20 cellular contexts compared by ENCODE assay signal in the genomic region with DNA sequence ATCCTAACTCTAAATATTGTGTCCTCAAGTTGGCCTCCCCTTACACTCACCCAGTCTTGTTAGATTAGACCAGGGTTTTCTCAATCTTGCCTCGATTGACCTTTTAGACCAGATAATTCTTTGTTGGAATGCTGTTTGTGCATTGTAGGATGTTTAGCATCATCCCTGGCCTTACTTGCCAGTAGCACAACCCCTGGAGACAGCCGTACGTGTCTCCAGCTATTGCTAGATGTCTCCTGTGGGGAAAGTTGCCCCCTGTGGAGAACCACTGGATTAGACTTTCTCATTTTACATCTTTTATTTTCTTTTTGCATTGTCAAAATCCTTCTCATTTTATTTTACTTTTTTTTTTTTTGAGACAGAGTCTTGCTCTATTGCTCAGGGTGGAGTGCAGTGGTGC. TPM values are rescaled to one million over a fixed set of nuclear protein-coding genes. Genes with fewer than 3 reads are reported as not detected.
A peak's percentile ranks its signal among the peaks of the same experiment; 100 is the strongest.
DNase-seq lines count a peak whose midpoint lies in the region; ATAC-seq lines count a peak whose summit lies in the region.
"Had no signal": no experiment of that assay in that cellular context is flagged by ENCODE, and none has a peak within 500 bp of the region (broad histone marks: within the 10 kb centered on the region; RNA-seq: fewer than 3 reads in every experiment).

No MANE protein-coding gene starts in this region.

- H3K4me1 Mint-ChIP-seq in activated T-cell treated with anti-CD3 and anti-CD28 coated beads, Interleukin-2, amount 50 U/mL, for 4 hours (ENCODE audit: low read depth): peaks cover 22% of the 10 kb centered on the region
- peaks cover 24% of the 10 kb centered on the region for H3K4me1 Mint-ChIP-seq in activated CD4-positive, alpha-beta memory T cell treated with anti-CD3 and anti-CD28 coated beads for 36 hours (ENCODE audit: low read depth)
- H3K4me1 Mint-ChIP-seq in immature natural killer cell: peaks cover 31 to 41% of the 10 kb centered on the region in 2 donors
- H3K4me1 Mint-ChIP-seq in stimulated activated memory B cell treated with anti-CD40 and anti-IgM and Interleukin-4, amounts not matched to agents 10 μg/mL and 1 μg/mL and 100 μg/mL, for 72 hours: peaks cover 62% of the 10 kb centered on the region

- no peaks in the 10 kb centered on the region for H3K9me3 Mint-ChIP-seq in activated T-cell treated with anti-CD3 and anti-CD28 coated beads, Interleukin-2, amount 50 U/mL, for 4 hours
- no peaks in the 10 kb centered on the region for H3K9me3 Mint-ChIP-seq in activated CD4-positive, alpha-beta memory T cell treated with anti-CD3 and anti-CD28 coated beads for 36 hours
- no peaks in the 10 kb centered on the region for H3K9me3 Mint-ChIP-seq in immature natural killer cell
- no peaks in the 10 kb centered on the region for H3K9me3 Mint-ChIP-seq in stimulated activated memory B cell treated with anti-CD40 and anti-IgM and Interleukin-4, amounts not matched to agents 10 μg/mL and 1 μg/mL and 100 μg/mL, for 72 hours
- H3K9me3 Mint-ChIP-seq: central memory CD8-positive, alpha-beta T cell had no signal

- no peak for ATAC-seq in activated T-cell treated with anti-CD3 and anti-CD28 coated beads, Interleukin-2, amount 50 U/mL, for 4 hours
- ATAC-seq in stimulated activated memory B cell treated with anti-CD40 and anti-IgM and Interleukin-4, amounts not matched to agents 10 μg/mL and 1 μg/mL and 100 μg/mL, for 72 hours: no peak
- ATAC-seq: HCT116, left colon, mucosa of descending colon, Panc1, SK-N-SH treated with all-trans-retinoic acid at 6 μM for 48 hours had no signal

- intact Hi-C loops in activated CD4-positive, alpha-beta memory T cell treated with anti-CD3 and anti-CD28 coated beads for 36 hours (cut with micrococcal nuclease): loop anchor here (5.0 kb wide), 1 partner anchor 92 kb away; a partner anchor contains a TSS

- CTCF ChIA-PET in activated CD4-positive, alpha-beta memory T cell treated with anti-CD3 and anti-CD28 coated beads for 36 hours (lab: Charles Lee): interaction anchor here (1.0 to 4.7 kb wide), 5 partner anchors 8 to 84 kb away, joined by 3 to 65 read pairs (median 24); a partner anchor contains a TSS

- no peak for DNase-seq in activated T-cell treated with anti-CD3 and anti-CD28 coated beads, Interleukin-2, amount 50 U/mL, for 4 hours
- DNase-seq in activated T-cell treated with anti-CD3 and anti-CD28 coated beads, Interleukin-2, amount 50 U/mL, for 48 hours: no peak
- no peak for DNase-seq in activated CD4-positive, alpha-beta memory T cell treated with anti-CD3 and anti-CD28 coated beads for 36 hours
- no peak for DNase-seq in immature natural killer cell
- DNase-seq in GM19238 (ENCODE audit: insufficient read length, low spot score): no peak
- no peak for DNase-seq in stimulated activated CD4-positive, alpha-beta T cell treated with anti-CD3 and anti-CD28 coated beads, Interleukin-12 subunit alpha, Interleukin-12 subunit beta, amount 100 ng/mL, for 4 hours
- no peak for DNase-seq in AG20443 (ENCODE audit: low spot score)
- DNase-seq: ACHN; adrenal gland; GDM1; left colon; mucosa of descending colon; NCI-H1436; spleen; stimulated activated naive CD4-positive, alpha-beta T cell treated with Interleukin-2 at 50 U/mL for 16 hours had no signal

- no peaks in the 10 kb centered on the region for H3K27me3 Mint-ChIP-seq in activated T-cell treated with anti-CD3 and anti-CD28 coated beads, Interleukin-2, amount 50 U/mL, for 4 hours (ENCODE audit: low read depth)
- H3K27me3 Mint-ChIP-seq in activated CD4-positive, alpha-beta memory T cell treated with anti-CD3 and anti-CD28 coated beads for 36 hours: no peaks in the 10 kb centered on the region
- H3K27me3 Mint-ChIP-seq in immature natural killer cell (ENCODE audit: low read depth in 3 of 3): peaks cover 0 to 10% (median 5%) of the 10 kb centered on the region in 3 donors
- H3K27me3 Mint-ChIP-seq in stimulated activated memory B cell treated with anti-CD40 and anti-IgM and Interleukin-4, amounts not matched to agents 10 μg/mL and 1 μg/mL and 100 μg/mL, for 72 hours: no peaks in the 10 kb centered on the region
- H3K27me3 Mint-ChIP-seq: central memory CD8-positive, alpha-beta T cell had no signal

- H3K36me3 Mint-ChIP-seq in activated T-cell treated with anti-CD3 and anti-CD28 coated beads, Interleukin-2, amount 50 U/mL, for 4 hours (ENCODE audit: insufficient read depth): peaks cover 3% of the 10 kb centered on the region
- H3K36me3 Mint-ChIP-seq in activated CD4-positive, alpha-beta memory T cell treated with anti-CD3 and anti-CD28 coated beads for 36 hours: peaks cover 22% of the 10 kb centered on the region
- H3K36me3 Mint-ChIP-seq in immature natural killer cell: no peaks in the 10 kb centered on the region
- peaks cover 38% of the 10 kb centered on the region for H3K36me3 Mint-ChIP-seq in stimulated activated memory B cell treated with anti-CD40 and anti-IgM and Interleukin-4, amounts not matched to agents 10 μg/mL and 1 μg/mL and 100 μg/mL, for 72 hours

- peak overlapping the region; percentile 56 for H3K4me3 Mint-ChIP-seq in activated T-cell treated with anti-CD3 and anti-CD28 coated beads, Interleukin-2, amount 50 U/mL, for 4 hours
- peak overlapping the region; percentile 37 for H3K4me3 Mint-ChIP-seq in activated CD4-positive, alpha-beta memory T cell treated with anti-CD3 and anti-CD28 coated beads for 36 hours
- H3K4me3 Mint-ChIP-seq in immature natural killer cell: peak overlapping the region in 3 of 5 donors; percentile 23 to 99 (median 59)
- peak overlapping the region; percentile 21 for H3K4me3 Mint-ChIP-seq in stimulated activated memory B cell treated with anti-CD40 and anti-IgM and Interleukin-4, amounts not matched to agents 10 μg/mL and 1 μg/mL and 100 μg/mL, for 72 hours

- POLR2A ChIA-PET in activated CD4-positive, alpha-beta memory T cell treated with anti-CD3 and anti-CD28 coated beads for 36 hours (lab: Charles Lee): interaction anchor here (7.8 kb wide), 1 partner anchor 11 kb away, joined by 135 read pairs; a partner anchor contains a TSS

- H3K27ac Mint-ChIP-seq in activated CD4-positive, alpha-beta memory T cell treated with anti-CD3 and anti-CD28 coated beads for 36 hours: peak overlapping the region; percentile 57
- H3K27ac Mint-ChIP-seq in immature natural killer cell: peak overlapping the region in 4 of 6 donors; percentile 56 to 73 (median 65)
- no peak overlapping the region for H3K27ac Mint-ChIP-seq in stimulated activated memory B cell treated with anti-CD40 and anti-IgM and Interleukin-4, amounts not matched to agents 10 μg/mL and 1 μg/mL and 100 μg/mL, for 72 hours

RNA-seq across cellular contexts. Expression of a gene that starts 2.2 kb away (rescaled TPM):
- total RNA-seq in activated T-cell treated with anti-CD3 and anti-CD28 coated beads, Interleukin-2, amount 50 U/mL, for 4 hours: 100 to 1,000 TPM; 147 to 163 (median 155) TPM
- total RNA-seq in activated CD4-positive, alpha-beta memory T cell treated with anti-CD3 and anti-CD28 coated beads for 36 hours: 100 to 1,000 TPM; 139 to 144 TPM
- polyA plus RNA-seq in immature natural killer cell: 100 to 1,000 TPM in 1 of 3 donors, 10 to 100 TPM in 2; 56.8 to 114 (median 70.6) TPM

RNA-seq across cellular contexts. Expression of a gene that starts 9.0 kb away (rescaled TPM):
- 10 to 100 TPM; 23.9 to 32.3 (median 25.4) TPM for total RNA-seq in activated T-cell treated with anti-CD3 and anti-CD28 coated beads, Interleukin-2, amount 50 U/mL, for 4 hours
- 10 to 100 TPM; 26.2 to 26.5 TPM for total RNA-seq in activated CD4-positive, alpha-beta memory T cell treated with anti-CD3 and anti-CD28 coated beads for 36 hours
- polyA plus RNA-seq in immature natural killer cell: 10 to 100 TPM; 17.1 to 26.9 (median 21.8) TPM

RNA-seq across cellular contexts. Expression of a gene that starts 12.5 kb away (rescaled TPM):
- 100 to 1,000 TPM; 138 to 155 (median 147) TPM for total RNA-seq in activated T-cell treated with anti-CD3 and anti-CD28 coated beads, Interleukin-2, amount 50 U/mL, for 4 hours
- 100 to 1,000 TPM; 101 to 106 TPM for total RNA-seq in activated CD4-positive, alpha-beta memory T cell treated with anti-CD3 and anti-CD28 coated beads for 36 hours
- 100 to 1,000 TPM; 118 to 204 (median 142) TPM for polyA plus RNA-seq in immature natural killer cell

RNA-seq across cellular contexts. Expression of a gene that starts 19.4 kb away (rescaled TPM):
- total RNA-seq in activated T-cell treated with anti-CD3 and anti-CD28 coated beads, Interleukin-2, amount 50 U/mL, for 4 hours: 10 to 100 TPM; 25.7 to 28.2 (median 26.3) TPM
- total RNA-seq in activated CD4-positive, alpha-beta memory T cell treated with anti-CD3 and anti-CD28 coated beads for 36 hours: 10 to 100 TPM; 32.7 to 32.8 TPM
- 10 to 100 TPM; 16.8 to 26.8 (median 24.9) TPM for polyA plus RNA-seq in immature natural killer cell

RNA-seq across cellular contexts. Expression of a gene that starts 19.8 kb away (rescaled TPM):
- total RNA-seq in activated T-cell treated with anti-CD3 and anti-CD28 coated beads, Interleukin-2, amount 50 U/mL, for 4 hours: 100 to 1,000 TPM; 664 to 769 (median 721) TPM
- total RNA-seq in activated CD4-positive, alpha-beta memory T cell treated with anti-CD3 and anti-CD28 coated beads for 36 hours: 100 to 1,000 TPM; 430 to 454 TPM
- 10 to 100 TPM; 44.8 to 52.6 (median 52.0) TPM for polyA plus RNA-seq in immature natural killer cell
